In genomic region chr2:157256621-157257020, GRCh38 we compare ENCODE assay signal across 10 cellular contexts.
DNase-seq lines count a peak whose midpoint lies in the region; ATAC-seq and TF ChIP-seq lines count a peak whose summit lies in the region.
"Had no signal": no experiment of that assay in that cellular context is flagged by ENCODE, and none has a peak within 500 bp of the region (broad histone marks: within the 10 kb centered on the region; RNA-seq: fewer than 3 reads in every experiment).

No MANE protein-coding gene starts in this region.

- no peaks in the 10 kb centered on the region for H3K36me3 ChIP-seq in MM.1S (replicated peaks; ENCODE audit: insufficient read depth, low read length)
- H3K36me3 ChIP-seq: BE2C had no signal

- no peaks in the 10 kb centered on the region for H3K27me3 ChIP-seq in MM.1S (replicated peaks; ENCODE audit: insufficient read depth, low read length)
- H3K27me3 ChIP-seq: BE2C had no signal

- H4K20me1 ChIP-seq in MM.1S (ENCODE audit: insufficient read depth, low read length): no peaks in the 10 kb centered on the region

- H3K9me3 Mint-ChIP-seq in stimulated activated effector memory CD8-positive, alpha-beta T cell treated with anti-CD3 and anti-CD28 coated beads, Interleukin-12 subunit alpha, Interleukin-12 subunit beta, amount 100 ng/mL, for 72 hours: no peaks in the 10 kb centered on the region

- peak; percentile 23 for DNase-seq in activated naive CD4-positive, alpha-beta T cell treated with Interleukin-2 at 50 U/mL for 16 hours
- no peak for DNase-seq in activated naive CD4-positive, alpha-beta T cell (lab: John Stamatoyannopoulos, UW)
- DNase-seq in MM.1S (peak; percentile 95), NCI-H1092 (lab: John Stamatoyannopoulos, UW) (no peak), iPS-NIHi7 (ENCODE audit: extremely low spot score) (no peak), epidermal melanocyte (ENCODE audit: insufficient read length, low spot score) (no peak)
- DNase-seq in stimulated activated effector memory CD8-positive, alpha-beta T cell treated with anti-CD3 and anti-CD28 coated beads, Interleukin-12 subunit alpha, Interleukin-12 subunit beta, amount 100 ng/mL, for 72 hours (ENCODE audit: low spot score in 2 of 2): peak in 1 of 2 donors; percentile 63
- DNase-seq: BE2C, right cardiac atrium had no signal

- no peaks in the 10 kb centered on the region for H3K9me3 ChIP-seq in MM.1S (replicated peaks; ENCODE audit: insufficient read depth, low read length)
- H3K9me3 ChIP-seq: BE2C had no signal

- H3K27ac Mint-ChIP-seq in stimulated activated effector memory CD8-positive, alpha-beta T cell treated with anti-CD3 and anti-CD28 coated beads, Interleukin-12 subunit alpha, Interleukin-12 subunit beta, amount 100 ng/mL, for 72 hours: no peak overlapping the region

- 0 out of 2 replicates have a peak overlapping the region, but pooled peaks have one; percentile 2 for H3K4me2 ChIP-seq in MM.1S (ENCODE audit: low read depth, low read length)

- peak overlapping the region; percentile 74; the same call in 1 of the 2 replicates for H3K27ac ChIP-seq in MM.1S (ENCODE audit: low read length)

- peaks cover 35% of the 10 kb centered on the region for H3K4me1 ChIP-seq in MM.1S (ENCODE audit: low read length)
- H3K4me1 ChIP-seq: BE2C had no signal

- peaks cover 12% of the 10 kb centered on the region for H3K4me1 Mint-ChIP-seq in stimulated activated effector memory CD8-positive, alpha-beta T cell treated with anti-CD3 and anti-CD28 coated beads, Interleukin-12 subunit alpha, Interleukin-12 subunit beta, amount 100 ng/mL, for 72 hours

- H3K79me2 ChIP-seq in MM.1S (ENCODE audit: low read length): no peaks in the 10 kb centered on the region

- H3K4me3 Mint-ChIP-seq in stimulated activated effector memory CD8-positive, alpha-beta T cell treated with anti-CD3 and anti-CD28 coated beads, Interleukin-12 subunit alpha, Interleukin-12 subunit beta, amount 100 ng/mL, for 72 hours: no peak overlapping the region

- H3K4me3 ChIP-seq in MM.1S (ENCODE audit: low read length): no peak overlapping the region

- peak; percentile 94 for ATAC-seq in HG02642 (IDR thresholded peaks at IDR 0.05; ENCODE audit: poor library complexity, unreplicated experiment)
- ATAC-seq in stimulated activated effector memory CD8-positive, alpha-beta T cell treated with anti-CD3 and anti-CD28 coated beads, Interleukin-12 subunit alpha, Interleukin-12 subunit beta, amount 100 ng/mL, for 72 hours: peak; percentile 93

- H3K9ac ChIP-seq in MM.1S (ENCODE audit: low read length): no peak overlapping the region

- TF ChIP-seq CTCF in MM.1S (IDR thresholded peaks at IDR 0.05; ENCODE audit: low read length): no peak

- no peaks in the 10 kb centered on the region for H3K9me2 ChIP-seq in MM.1S (replicated peaks; ENCODE audit: insufficient read depth, low read length)

- H3F3A ChIP-seq in MM.1S (ENCODE audit: insufficient read depth, low read length): peaks cover 13% of the 10 kb centered on the region

- H2AFZ ChIP-seq in MM.1S (ENCODE audit: low read length): no peak overlapping the region

- H3K36me3 Mint-ChIP-seq in stimulated activated effector memory CD8-positive, alpha-beta T cell treated with anti-CD3 and anti-CD28 coated beads, Interleukin-12 subunit alpha, Interleukin-12 subunit beta, amount 100 ng/mL, for 72 hours: no peaks in the 10 kb centered on the region

Comparison
In these comparisons a context has a peak if more than half of its experiments do, and no peak if none do; other contexts are left out.
1. DNase-seq: peak in activated naive CD4-positive, alpha-beta T cell treated with Interleukin-2 at 50 U/mL for 16 hours (single experiment) and MM.1S (single experiment); none in activated naive CD4-positive, alpha-beta T cell (0 of 4), NCI-H1092 (single experiment), iPS-NIHi7 (single experiment) and epidermal melanocyte (single experiment).